Comparison of ENCODE assay signal across 23 cellular contexts in genomic region chr7:129968592-129969383, GRCh38. TPM values are rescaled to one million over a fixed set of nuclear protein-coding genes. Genes with fewer than 3 reads are reported as not detected.
DNase-seq lines count a peak whose midpoint lies in the region; ATAC-seq, FAIRE-seq and TF ChIP-seq lines count a peak whose summit lies in the region.
"Had no signal": no experiment of that assay in that cellular context is flagged by ENCODE, and none has a peak within 500 bp of the region (broad histone marks: within the 10 kb centered on the region; RNA-seq: fewer than 3 reads in every experiment).

No MANE protein-coding gene starts in this region.

- no TSS peak for BruUV-seq in HepG2 (replicated peaks; lab: Mats Ljungman, UMichigan)

- DNase-seq in HepG2 (ENCODE audit: low spot score) (no peak), right lobe of liver (no peak), endodermal cell (no peak), Peyer's patch (no peak)
- DNase-seq in stimulated activated naive CD8-positive, alpha-beta T cell treated with anti-CD3 and anti-CD28 coated beads, Interleukin-15, Interleukin-2, amounts not matched to agents 100 U/mL and 50 U/mL, for 24 hours: no peak
- no peak for DNase-seq in activated naive CD8-positive, alpha-beta T cell treated with anti-CD3 and anti-CD28 coated beads, Interleukin-2, amount 50 U/mL, for 24 hours
- DNase-seq: activated naive CD4-positive, alpha-beta T cell; activated T-cell treated with anti-CD3 and anti-CD28 coated beads, Interleukin-2, amount 50 U/mL, for 1 hour; immature natural killer cell; KG1; MV-4-11; NCI-H1694; NCI-H2171 treated with DMSO at 0.1 percent for 48 hours; occipital lobe; SHP77; stimulated activated CD4-positive, alpha-beta T cell treated with anti-CD3 and anti-CD28 coated beads, Interleukin-12 subunit alpha, Interleukin-12 subunit beta, amount 100 ng/mL, for 4 hours; stimulated activated CD4-positive, alpha-beta T cell treated with anti-CD3 and anti-CD28 coated beads, Interleukin-4, amount 100 ng/mL, for 4 hours; stimulated activated naive CD8-positive, alpha-beta T cell treated with anti-CD3 and anti-CD28 coated beads, Interleukin-15, amount 100 ng/mL, for 72 hours; tibial artery had no signal

- CTCF ChIA-PET in HepG2 (lab: Yijun Ruan, JAX; ENCODE audit: low intra/inter-chr PET ratio, low total read pairs): no interaction called here

- H3K27ac ChIP-seq in HepG2 (ENCODE audit: extremely low read length, insufficient read depth, low read length): no peak overlapping the region
- H3K27ac ChIP-seq in right lobe of liver: no peak overlapping the region
- no peak overlapping the region for H3K27ac ChIP-seq in endodermal cell (ENCODE audit: low read depth, low read length)
- H3K27ac ChIP-seq in Peyer's patch: no peak overlapping the region

- POLR2A ChIA-PET in HepG2 (lab: Yijun Ruan, JAX): interaction anchor here (1.5 kb wide), 1 partner anchor 17 kb away, joined by 4 read pairs; no protein-coding TSS in a partner anchor

- H3K4me2 ChIP-seq in HepG2 (ENCODE audit: low read depth, low read length): peak overlapping the region; percentile 83

- H3K9me3 ChIP-seq in HepG2 (ENCODE audit: low read length) (no peaks in the 10 kb centered on the region), right lobe of liver (no peaks in the 10 kb centered on the region), endodermal cell (ENCODE audit: control insufficient read depth, low read length) (no peaks in the 10 kb centered on the region), Peyer's patch (no peaks in the 10 kb centered on the region)
- H3K9me3 ChIP-seq: HAP-1, tibial artery had no signal

- no peaks in the 10 kb centered on the region for H4K20me1 ChIP-seq in HepG2 (ENCODE audit: insufficient read depth, low read length)

- H3K4me3 ChIP-seq in HepG2 (replicated peaks in 1 of 3; ENCODE audit: insufficient read depth in 1 of 3, low read depth in 2 of 3, low read length in 3 of 3) (peak overlapping the region in 1 of 3 experiments; percentile 47; a peak in 2 of 6 replicates), right lobe of liver (no peak overlapping the region), endodermal cell (ENCODE audit: low read length) (no peak overlapping the region), Peyer's patch (no peak overlapping the region)
- H3K4me3 ChIP-seq: HAP-1, tibial artery had no signal

- 30% methylated on average over 9 of the region's 11 CpGs for WGBS in HepG2 (ENCODE audit: low lambda C conversion rate)
- 84% methylated on average over 9 of the region's 11 CpGs for WGBS in right lobe of liver (ENCODE audit: insufficient coverage, low coverage, low lambda C conversion rate, missing lambda C conversion rate)
- 73 to 83% methylated on average over 10 to 11 of the region's 11 CpGs for WGBS in endodermal cell (ENCODE audit: insufficient coverage in 1 of 2, insufficient read length in 1 of 2), 2 experiments

- peak overlapping the region; percentile 38 for H3K27ac Mint-ChIP-seq in endodermal cell
- H3K27ac Mint-ChIP-seq in nephron: peak overlapping the region; percentile 17 to 56 (median 30)
- H3K27ac Mint-ChIP-seq in activated naive CD8-positive, alpha-beta T cell treated with anti-CD3 and anti-CD28 coated beads, Interleukin-2, amount 50 U/mL, for 24 hours: no peak overlapping the region
- H3K27ac Mint-ChIP-seq: immature natural killer cell had no signal

- H3K36me3 Mint-ChIP-seq in endodermal cell (ENCODE audit: low read depth) (no peaks in the 10 kb centered on the region), nephron (ENCODE audit: low read depth) (no peaks in the 10 kb centered on the region)
- H3K36me3 Mint-ChIP-seq in activated naive CD8-positive, alpha-beta T cell treated with anti-CD3 and anti-CD28 coated beads, Interleukin-2, amount 50 U/mL, for 24 hours (ENCODE audit: low read depth): no peaks in the 10 kb centered on the region
- H3K36me3 Mint-ChIP-seq: immature natural killer cell had no signal

- H3K9ac ChIP-seq in HepG2 (ENCODE audit: insufficient read depth, low read depth, low read length) (peak overlapping the region; percentile 46; the same call in 1 of the 2 replicates), endodermal cell (ENCODE audit: extremely low read depth, low read length, poor library complexity, severe bottlenecking) (no peak overlapping the region)

- peaks cover 16% of the 10 kb centered on the region for H3K4me1 Mint-ChIP-seq in endodermal cell
- peaks cover 10% of the 10 kb centered on the region for H3K4me1 Mint-ChIP-seq in nephron
- no peaks in the 10 kb centered on the region for H3K4me1 Mint-ChIP-seq in activated naive CD8-positive, alpha-beta T cell treated with anti-CD3 and anti-CD28 coated beads, Interleukin-2, amount 50 U/mL, for 24 hours
- H3K4me1 Mint-ChIP-seq: immature natural killer cell; stimulated activated naive CD8-positive, alpha-beta T cell treated with anti-CD3 and anti-CD28 coated beads, Interleukin-15, amount 100 ng/mL, for 72 hours had no signal

- TF ChIP-seq CTCF in HepG2 (CRISPR knock-in tag; IDR thresholded peaks at IDR 0.05) (no peak), right lobe of liver (IDR thresholded peaks at IDR 0.05) (no peak), endodermal cell (conservative IDR thresholded peaks at IDR 0.05) (no peak), nephron (IDR thresholded peaks at IDR 0.05; ENCODE audit: unreplicated experiment in 3 of 3) (no peak), Peyer's patch (IDR thresholded peaks at IDR 0.05) (no peak)

- ATAC-seq in HepG2 (peak; percentile 37; the same call in 2 of the 3 replicates), right lobe of liver (no peak), HG02884 (IDR thresholded peaks at IDR 0.05; ENCODE audit: unreplicated experiment) (no peak)
- no peak for ATAC-seq in stimulated activated naive CD8-positive, alpha-beta T cell treated with anti-CD3 and anti-CD28 coated beads, Interleukin-15, Interleukin-2, amounts not matched to agents 100 U/mL and 50 U/mL, for 24 hours
- no peak for ATAC-seq in activated naive CD8-positive, alpha-beta T cell treated with anti-CD3 and anti-CD28 coated beads, Interleukin-2, amount 50 U/mL, for 24 hours
- ATAC-seq: stimulated activated naive CD8-positive, alpha-beta T cell treated with anti-CD3 and anti-CD28 coated beads, Interleukin-15, amount 100 ng/mL, for 72 hours had no signal

- no peak for FAIRE-seq in HepG2 (lab: Jason Lieb, UNC)
- FAIRE-seq: TTC549 had no signal

- H3K4me1 ChIP-seq in HepG2 (ENCODE audit: insufficient read depth, low read length) (peaks cover 31% of the 10 kb centered on the region), right lobe of liver (no peaks in the 10 kb centered on the region), endodermal cell (ENCODE audit: control insufficient read depth, insufficient read depth, low read length) (no peaks in the 10 kb centered on the region), Peyer's patch (peaks cover 0 to 6% (median 0%) of the 10 kb centered on the region in 4 donors)

- H3K4me3 Mint-ChIP-seq in endodermal cell (no peak overlapping the region), nephron (no peak overlapping the region)
- H3K4me3 Mint-ChIP-seq in activated naive CD8-positive, alpha-beta T cell treated with anti-CD3 and anti-CD28 coated beads, Interleukin-2, amount 50 U/mL, for 24 hours: no peak overlapping the region
- H3K4me3 Mint-ChIP-seq: immature natural killer cell; stimulated activated naive CD8-positive, alpha-beta T cell treated with anti-CD3 and anti-CD28 coated beads, Interleukin-15, amount 100 ng/mL, for 72 hours had no signal

- H3K27me3 Mint-ChIP-seq in endodermal cell (ENCODE audit: insufficient read depth): no peaks in the 10 kb centered on the region
- no peaks in the 10 kb centered on the region for H3K27me3 Mint-ChIP-seq in nephron (ENCODE audit: low read depth)
- no peaks in the 10 kb centered on the region for H3K27me3 Mint-ChIP-seq in activated naive CD8-positive, alpha-beta T cell treated with anti-CD3 and anti-CD28 coated beads, Interleukin-2, amount 50 U/mL, for 24 hours
- H3K27me3 Mint-ChIP-seq: stimulated activated naive CD8-positive, alpha-beta T cell treated with anti-CD3 and anti-CD28 coated beads, Interleukin-15, amount 100 ng/mL, for 72 hours had no signal

- no peaks in the 10 kb centered on the region for H3K36me3 ChIP-seq in HepG2 (replicated peaks in 1 of 2; ENCODE audit: control insufficient read depth in 1 of 2, insufficient read depth in 2 of 2, low read length in 2 of 2)
- H3K36me3 ChIP-seq in right lobe of liver: no peaks in the 10 kb centered on the region
- no peaks in the 10 kb centered on the region for H3K36me3 ChIP-seq in endodermal cell (ENCODE audit: control insufficient read depth, insufficient read depth, low read length)
- H3K36me3 ChIP-seq in Peyer's patch: no peaks in the 10 kb centered on the region
- H3K36me3 ChIP-seq: HAP-1, tibial artery had no signal

- TF ChIP-seq EP300 in HepG2 (IDR thresholded peaks at IDR 0.05; ENCODE audit: low read depth in 2 of 2, low read length in 2 of 2) (no peak), HepG2 (CRISPR knock-in tag; IDR thresholded peaks at IDR 0.05; ENCODE audit: borderline replicate concordance) (no peak)

- H3K27me3 ChIP-seq in HepG2 (ENCODE audit: control insufficient read depth in 1 of 2, insufficient read depth in 2 of 2, low read length in 2 of 2): peaks cover 0 to 2% of the 10 kb centered on the region in 2 experiments; a peak in 2 of 5 replicates
- H3K27me3 ChIP-seq in right lobe of liver: no peaks in the 10 kb centered on the region
- H3K27me3 ChIP-seq in endodermal cell (ENCODE audit: control insufficient read depth, insufficient read depth, low read length, poor library complexity, severe bottlenecking): no peaks in the 10 kb centered on the region
- no peaks in the 10 kb centered on the region for H3K27me3 ChIP-seq in Peyer's patch
- H3K27me3 ChIP-seq: tibial artery had no signal

- TF ChIP-seq RAD21 in HepG2 (CRISPR knock-in tag; IDR thresholded peaks at IDR 0.05): no peak

- H3K79me2 ChIP-seq in HepG2 (ENCODE audit: insufficient read depth, low read length): no peaks in the 10 kb centered on the region

- H3K9me3 Mint-ChIP-seq in endodermal cell (no peaks in the 10 kb centered on the region), nephron (no peaks in the 10 kb centered on the region)
- H3K9me3 Mint-ChIP-seq in activated naive CD8-positive, alpha-beta T cell treated with anti-CD3 and anti-CD28 coated beads, Interleukin-2, amount 50 U/mL, for 24 hours: no peaks in the 10 kb centered on the region
- H3K9me3 Mint-ChIP-seq: immature natural killer cell; stimulated activated naive CD8-positive, alpha-beta T cell treated with anti-CD3 and anti-CD28 coated beads, Interleukin-15, amount 100 ng/mL, for 72 hours had no signal

- intact Hi-C loops in HepG2 (cut with micrococcal nuclease; ENCODE audit: unreplicated experiment): no loop called here
- intact Hi-C loops in right lobe of liver (cut with DNase I): no loop called here

- TF ChIP-seq POLR2A in HepG2 (IDR thresholded peaks at IDR 0.05; ENCODE audit: insufficient read depth in 1 of 2, low read depth in 2 of 2, low read length in 2 of 2) (no peak), right lobe of liver (IDR thresholded peaks at IDR 0.05) (no peak), Peyer's patch (IDR thresholded peaks at IDR 0.05) (no peak)

- H2AFZ ChIP-seq in HepG2 (ENCODE audit: low read length): peak overlapping the region; percentile 9

- in situ Hi-C loops in HepG2 (cut with HindIII; ENCODE audit: extremely low pct_ligation_motif_present, low pct_unique_long_range_greater_than_20kb): no loop called here

RNA-seq across cellular contexts. Expression of gene UBE2H, which starts 16.0 kb away (rescaled TPM):
- total RNA-seq in HepG2 (2016; rRNA removed; fragmentation: Illumina TruSeq; extraction: Trizol) (15.5 and 18.7 TPM in 2 replicates), right lobe of liver (10 to 100 TPM; 27.4 to 47.0 (median 35.6) TPM), endodermal cell (10 to 100 TPM; 74.5 to 74.7 TPM), Peyer's patch (10 to 100 TPM; 33.5 to 59.4 (median 51.4) TPM)
- total RNA-seq in HepG2 (2016; cell fraction: cytosol; rRNA removed; fragmentation: Illumina TruSeq; extraction: Trizol; ENCODE audit: low read depth): 1.3 and 1.9 TPM in 2 replicates
- 15.7 and 16.2 TPM in 2 replicates for total RNA-seq in HepG2 (2016; cell fraction: insoluble cytoplasmic fraction; rRNA removed; fragmentation: Illumina TruSeq; extraction: Trizol)
- 6.7 and 8.2 TPM in 2 replicates for total RNA-seq in HepG2 (2016; cell fraction: membrane; rRNA removed; fragmentation: Illumina TruSeq; extraction: Trizol)
- total RNA-seq in HepG2 (2016; cell fraction: nucleus; rRNA removed; fragmentation: Illumina TruSeq; extraction: Trizol): 17.1 and 18.4 TPM in 2 replicates
- polyA plus RNA-seq in HepG2 (2011; rRNA removed): 40.1 and 43.7 TPM in 2 replicates
- 13.5 and 24.5 TPM in 2 replicates for polyA plus RNA-seq in HepG2 (2011; cell fraction: cytosol; rRNA removed)
- polyA plus RNA-seq in HepG2 (2011; cell fraction: nucleus; rRNA removed): 22.5 and 32.8 TPM in 2 replicates
- polyA plus RNA-seq in HepG2 (2012): 50.8 and 52.0 TPM in 2 replicates
- polyA plus RNA-seq in HepG2 (2016; cell fraction: cytosol; fragmentation: Illumina TruSeq; extraction: Trizol; ENCODE audit: low read depth): 1.9 TPM in 2 replicates
- 17.0 and 20.2 TPM in 2 replicates for polyA plus RNA-seq in HepG2 (2016; cell fraction: insoluble cytoplasmic fraction; fragmentation: Illumina TruSeq; extraction: Trizol; ENCODE audit: low read depth)
- polyA plus RNA-seq in HepG2 (2016; cell fraction: membrane; fragmentation: Illumina TruSeq; extraction: Trizol; ENCODE audit: low read depth): 3.6 and 3.8 TPM in 2 replicates
- polyA plus RNA-seq in HepG2 (2016; cell fraction: nucleus; fragmentation: Illumina TruSeq; extraction: Trizol; ENCODE audit: insufficient read depth, low read depth): 20.8 TPM in 2 replicates
- polyA minus RNA-seq in HepG2 (2011; rRNA and poly(A)+ RNA removed; ENCODE audit: low replicate concordance): 21.8 and 29.4 TPM in 2 replicates
- polyA minus RNA-seq in HepG2 (2011; cell fraction: cytosol; rRNA and poly(A)+ RNA removed): 24.0 and 36.2 TPM in 2 replicates
- 60.9 and 63.9 TPM in 2 replicates for polyA minus RNA-seq in HepG2 (2011; cell fraction: nucleus; rRNA and poly(A)+ RNA removed)
- 69.7 TPM for polyA plus RNA-seq in endodermal cell (2013, experiment 1 of 2)
- 65.7 TPM for polyA plus RNA-seq in endodermal cell (2013, experiment 2 of 2)
